ENCODE assay signal across 19 cellular contexts in genomic region chr12:95532851-95533250, GRCh38. TPM values are rescaled to one million over a fixed set of nuclear protein-coding genes. Genes with fewer than 3 reads are reported as not detected.
A peak's percentile ranks its signal among the peaks of the same experiment; 100 is the strongest.
DNase-seq lines count a peak whose midpoint lies in the region; ATAC-seq and TF ChIP-seq lines count a peak whose summit lies in the region.
"Had no signal": no experiment of that assay in that cellular context is flagged by ENCODE, and none has a peak within 500 bp of the region (broad histone marks: within the 10 kb centered on the region; RNA-seq: fewer than 3 reads in every experiment).

No MANE protein-coding gene starts in this region.

- H3K27ac ChIP-seq in SK-N-SH (ENCODE audit: low read depth in 2 of 2, low read length in 1 of 2), result no peak overlapping the region
- H3K27ac ChIP-seq: esophagus muscularis mucosa, vagina, WERI-Rb-1 had no signal

- no peaks in the 10 kb centered on the region; a peak in 2 of 4 replicates for H3K4me1 ChIP-seq in SK-N-SH (ENCODE audit: control insufficient read depth in 1 of 2, insufficient read depth in 2 of 2, low read depth in 1 of 2, low read length in 1 of 2)
- H3K4me1 ChIP-seq: vagina had no signal

- H3K9ac ChIP-seq in SK-N-SH, result no peak overlapping the region

- H3K4me3 Mint-ChIP-seq in activated CD4-positive, alpha-beta memory T cell treated with anti-CD3 and anti-CD28 coated beads for 36 hours, result no peak overlapping the region
- H3K4me3 Mint-ChIP-seq in activated CD4-positive, alpha-beta memory T cell treated with anti-CD3 and anti-CD28 coated beads, Interleukin-2, amount 10 ng/mL, durations not matched to agents 7 days and 5 days, result no peak overlapping the region
- H3K4me3 Mint-ChIP-seq in T-helper 17 cell, result no peak overlapping the region

- H3K9me3 Mint-ChIP-seq in activated CD4-positive, alpha-beta memory T cell treated with anti-CD3 and anti-CD28 coated beads for 36 hours, result no peaks in the 10 kb centered on the region
- H3K9me3 Mint-ChIP-seq in activated CD4-positive, alpha-beta memory T cell treated with anti-CD3 and anti-CD28 coated beads, Interleukin-2, amount 10 ng/mL, durations not matched to agents 7 days and 5 days, result no peaks in the 10 kb centered on the region
- H3K9me3 Mint-ChIP-seq: activated T-helper 2 cell treated with anti-CD3 and anti-CD28 coated beads, Interferon-gamma antibody, Interleukin-2, Interleukin-4, amounts not matched to agents 10 μg/mL and 5 μg/mL and 100 μg/mL, durations not matched to agents 14 hours and 24 hours and 36 hours; naive B cell had no signal

- 74% methylated on average over 5 of the region's 5 CpGs for WGBS in SK-N-SH (ENCODE audit: low lambda C conversion rate)

- POLR2A ChIA-PET in activated CD4-positive, alpha-beta memory T cell treated with anti-CD3 and anti-CD28 coated beads for 36 hours (lab: Charles Lee), result no interaction called here
- POLR2A ChIA-PET in activated CD4-positive, alpha-beta memory T cell treated with anti-CD3 and anti-CD28 coated beads, Interleukin-2, amount 10 ng/mL, durations not matched to agents 7 days and 5 days (lab: Charles Lee), result interaction anchor here (1.1 kb wide), 1 partner anchor 317 kb away, joined by 3 read pairs; no protein-coding TSS in a partner anchor
- POLR2A ChIA-PET in SK-N-SH (lab: Yijun Ruan, JAX), result no interaction called here

- H3K4me2 ChIP-seq in SK-N-SH, result no peak overlapping the region

- no peaks in the 10 kb centered on the region for H3K9me3 ChIP-seq in SK-N-SH
- H3K9me3 ChIP-seq in T-helper 17 cell (ENCODE audit: control insufficient read depth, low read length, poor library complexity, severe bottlenecking), result no peaks in the 10 kb centered on the region
- H3K9me3 ChIP-seq: esophagus muscularis mucosa, vagina had no signal

- CTCF ChIA-PET in activated CD4-positive, alpha-beta memory T cell treated with anti-CD3 and anti-CD28 coated beads for 36 hours (lab: Charles Lee), result interaction anchor here (1.0 to 4.6 kb wide), 3 partner anchors 18 to 415 kb away, joined by 3 to 81 read pairs (median 9); no protein-coding TSS in a partner anchor
- CTCF ChIA-PET in activated CD4-positive, alpha-beta memory T cell treated with anti-CD3 and anti-CD28 coated beads, Interleukin-2, amount 10 ng/mL, durations not matched to agents 7 days and 5 days (lab: Charles Lee), result interaction anchor here (0.7 to 4.3 kb wide), 4 partner anchors 15 to 416 kb away, joined by 3 to 70 read pairs (median 4); no protein-coding TSS in a partner anchor
- CTCF ChIA-PET in SK-N-SH (lab: Yijun Ruan, JAX), result no interaction called here

- H3K79me2 ChIP-seq in SK-N-SH (ENCODE audit: insufficient read depth), result no peaks in the 10 kb centered on the region

- no peak overlapping the region for H2AFZ ChIP-seq in SK-N-SH (ENCODE audit: low read depth)

- no peaks in the 10 kb centered on the region for H3K9me2 ChIP-seq in SK-N-SH

- no peak for TF ChIP-seq RAD21 in SK-N-SH (IDR thresholded peaks at IDR 0.05; ENCODE audit: low read length)

- peak; percentile 33 for DNase-seq in activated CD4-positive, alpha-beta memory T cell treated with anti-CD3 and anti-CD28 coated beads for 36 hours
- no peak for DNase-seq in activated CD4-positive, alpha-beta memory T cell treated with anti-CD3 and anti-CD28 coated beads, Interleukin-2, amount 10 ng/mL, durations not matched to agents 7 days and 5 days
- DNase-seq in LHCN-M2 (ENCODE audit: low read depth) (peak; percentile 41), dedifferentiated amniotic fluid mesenchymal stem cell (ENCODE audit: extremely low spot score) (peak; percentile 37), myocyte (ENCODE audit: low read depth) (peak; percentile 60), SK-N-SH (no peak), T-helper 17 cell (no peak)
- DNase-seq: cerebellar nuclear complex, DMS 273 treated with DMSO at 0.1 percent for 48 hours, HCEC 1CT, naive B cell, NCI-H1694 treated with DMSO at 0.1 percent for 48 hours, NCI-H748 treated with DMSO at 0.1 percent for 48 hours, SHP77 treated with DMSO at 0.1 percent for 48 hours, WERI-Rb-1 had no signal

- H4K20me1 ChIP-seq in SK-N-SH (ENCODE audit: insufficient read depth), result no peaks in the 10 kb centered on the region

- no peaks in the 10 kb centered on the region for H3K36me3 Mint-ChIP-seq in activated CD4-positive, alpha-beta memory T cell treated with anti-CD3 and anti-CD28 coated beads for 36 hours
- H3K36me3 Mint-ChIP-seq in activated CD4-positive, alpha-beta memory T cell treated with anti-CD3 and anti-CD28 coated beads, Interleukin-2, amount 10 ng/mL, durations not matched to agents 7 days and 5 days (ENCODE audit: low read depth), result no peaks in the 10 kb centered on the region
- H3K36me3 Mint-ChIP-seq in T-helper 17 cell (ENCODE audit: low read depth), result peaks cover 2% of the 10 kb centered on the region
- H3K36me3 Mint-ChIP-seq: naive B cell had no signal

- no peak for TF ChIP-seq EP300 in SK-N-SH (IDR thresholded peaks at IDR 0.05; ENCODE audit: borderline replicate concordance in 1 of 2, low read depth in 1 of 2, low read length in 1 of 2)

- H3K27me3 Mint-ChIP-seq in activated CD4-positive, alpha-beta memory T cell treated with anti-CD3 and anti-CD28 coated beads for 36 hours, result no peaks in the 10 kb centered on the region
- peaks cover 2% of the 10 kb centered on the region for H3K27me3 Mint-ChIP-seq in activated CD4-positive, alpha-beta memory T cell treated with anti-CD3 and anti-CD28 coated beads, Interleukin-2, amount 10 ng/mL, durations not matched to agents 7 days and 5 days
- H3K27me3 Mint-ChIP-seq in T-helper 17 cell, result peaks cover 11% of the 10 kb centered on the region

- no peak for ATAC-seq in T-helper 17 cell
- ATAC-seq in GM19351 (IDR thresholded peaks at IDR 0.05; ENCODE audit: unreplicated experiment), result no peak

- peaks cover 6% of the 10 kb centered on the region for H3F3A ChIP-seq in SK-N-SH (replicated peaks; ENCODE audit: insufficient read depth)

- TF ChIP-seq CTCF in SK-N-SH (IDR thresholded peaks at IDR 0.05), result no peak

- peaks cover 8% of the 10 kb centered on the region for H3K4me1 Mint-ChIP-seq in activated CD4-positive, alpha-beta memory T cell treated with anti-CD3 and anti-CD28 coated beads for 36 hours (ENCODE audit: low read depth)
- H3K4me1 Mint-ChIP-seq in activated CD4-positive, alpha-beta memory T cell treated with anti-CD3 and anti-CD28 coated beads, Interleukin-2, amount 10 ng/mL, durations not matched to agents 7 days and 5 days, result no peaks in the 10 kb centered on the region
- H3K4me1 Mint-ChIP-seq in T-helper 17 cell, result peaks cover 8% of the 10 kb centered on the region

- no peaks in the 10 kb centered on the region for H3K27me3 ChIP-seq in SK-N-SH (ENCODE audit: insufficient read depth)
- H3K27me3 ChIP-seq: esophagus muscularis mucosa, vagina had no signal

- H3K36me3 ChIP-seq in SK-N-SH (replicated peaks in 1 of 2; ENCODE audit: control insufficient read depth in 1 of 2, insufficient read depth in 2 of 2, low read length in 1 of 2), result no peaks in the 10 kb centered on the region
- H3K36me3 ChIP-seq: esophagus muscularis mucosa, vagina, WERI-Rb-1 had no signal

- no peak overlapping the region for H3K4me3 ChIP-seq in SK-N-SH (ENCODE audit: low read depth in 2 of 2, low read length in 1 of 2)
- H3K4me3 ChIP-seq: esophagus muscularis mucosa, vagina had no signal

- no peak overlapping the region for H3K27ac Mint-ChIP-seq in activated CD4-positive, alpha-beta memory T cell treated with anti-CD3 and anti-CD28 coated beads for 36 hours
- no peak overlapping the region for H3K27ac Mint-ChIP-seq in activated CD4-positive, alpha-beta memory T cell treated with anti-CD3 and anti-CD28 coated beads, Interleukin-2, amount 10 ng/mL, durations not matched to agents 7 days and 5 days
- H3K27ac Mint-ChIP-seq in T-helper 17 cell, result no peak overlapping the region
- H3K27ac Mint-ChIP-seq: activated T-helper 2 cell treated with anti-CD3 and anti-CD28 coated beads, Interferon-gamma antibody, Interleukin-2, Interleukin-4, amounts not matched to agents 10 μg/mL and 5 μg/mL and 100 μg/mL, durations not matched to agents 14 hours and 24 hours and 36 hours had no signal

- intact Hi-C loops in activated CD4-positive, alpha-beta memory T cell treated with anti-CD3 and anti-CD28 coated beads for 36 hours (cut with micrococcal nuclease), result loop anchor here (10.0 kb wide), 1 partner anchor 198 kb away; no protein-coding TSS in a partner anchor

TF ChIP-seq in SK-N-SH, 30 proteins besides CTCF, POLR2A, EP300 and RAD21 (continues in another document):
- TF ChIP-seq IRF3 (IDR thresholded peaks at IDR 0.05; ENCODE audit: low read depth, low read length) (no peak), GABPA (IDR thresholded peaks at IDR 0.05; ENCODE audit: low read depth) (no peak)

RNA-seq across cellular contexts. Expression of gene USP44, which starts 18.4 kb away (rescaled TPM):
- total RNA-seq in activated CD4-positive, alpha-beta memory T cell treated with anti-CD3 and anti-CD28 coated beads for 36 hours, result 1 to 10 TPM; 2.8 to 2.9 TPM
- 1 to 10 TPM in 1 of 2 experiments, under 1 TPM in 1; 0.88 to 1.5 TPM for total RNA-seq in activated CD4-positive, alpha-beta memory T cell treated with anti-CD3 and anti-CD28 coated beads, Interleukin-2, amount 10 ng/mL, durations not matched to agents 7 days and 5 days
- total RNA-seq in LHCN-M2 (2014; rRNA removed) (not detected in 2 replicates), myocyte (0.05 TPM in 1 of 2 replicates, not detected in the other), T-helper 17 cell (1 to 10 TPM; 1.6 to 2.2 TPM)
- 0.06 TPM for polyA plus RNA-seq in LHCN-M2 (2012)
- 0.05 TPM for polyA plus RNA-seq in myocyte (2012)
- polyA plus RNA-seq in SK-N-SH (2012; rRNA removed), result 0.07 and 0.18 TPM in 2 replicates
- polyA plus RNA-seq in SK-N-SH (2012; cell fraction: cytosol; rRNA removed), result 0.18 and 0.39 TPM in 2 replicates
- 0.21 and 0.22 TPM in 2 replicates for polyA plus RNA-seq in SK-N-SH (2012; cell fraction: nucleus; rRNA removed)

RNA-seq across cellular contexts. Expression of gene METAP2, which starts 58.9 kb away (rescaled TPM):
- total RNA-seq in activated CD4-positive, alpha-beta memory T cell treated with anti-CD3 and anti-CD28 coated beads for 36 hours, result 100 to 1,000 TPM; 107 to 108 TPM
- total RNA-seq in activated CD4-positive, alpha-beta memory T cell treated with anti-CD3 and anti-CD28 coated beads, Interleukin-2, amount 10 ng/mL, durations not matched to agents 7 days and 5 days, result 10 to 100 TPM; 66.1 to 71.5 TPM
- total RNA-seq in LHCN-M2 (2014; rRNA removed) (101 and 106 TPM in 2 replicates), myocyte (101 and 126 TPM in 2 replicates), T-helper 17 cell (10 to 100 TPM; 50.7 to 60.3 TPM)
- 51.6 TPM for polyA plus RNA-seq in LHCN-M2 (2012)
- 52.4 TPM for polyA plus RNA-seq in myocyte (2012)
- polyA plus RNA-seq in SK-N-SH (2012; rRNA removed), result 35.8 and 44.7 TPM in 2 replicates
- polyA plus RNA-seq in SK-N-SH (2012; cell fraction: cytosol; rRNA removed), result 63.9 and 89.3 TPM in 2 replicates
- 12.4 and 21.4 TPM in 2 replicates for polyA plus RNA-seq in SK-N-SH (2012; cell fraction: nucleus; rRNA removed)

Comparison
In these comparisons a context has a peak if more than half of its experiments do, and no peak if none do; other contexts are left out.
1. DNase-seq: peak in activated CD4-positive, alpha-beta memory T cell treated with anti-CD3 and anti-CD28 coated beads for 36 hours (single experiment), LHCN-M2 (single experiment), dedifferentiated amniotic fluid mesenchymal stem cell (single experiment) and myocyte (single experiment); none in activated CD4-positive, alpha-beta memory T cell treated with anti-CD3 and anti-CD28 coated beads, Interleukin-2, amount 10 ng/mL, durations not matched to agents 7 days and 5 days (single experiment), SK-N-SH (single experiment) and T-helper 17 cell (0 of 3).